ENCODE assay signal across 12 cellular contexts in genomic region chr14:103698380-103699260, GRCh38. TPM values are rescaled to one million over a fixed set of nuclear protein-coding genes. Genes with fewer than 3 reads are reported as not detected.
DNase-seq lines count a peak whose midpoint lies in the region; ATAC-seq and TF ChIP-seq lines count a peak whose summit lies in the region.
"Had no signal": no experiment of that assay in that cellular context is flagged by ENCODE, and none has a peak within 500 bp of the region (broad histone marks: within the 10 kb centered on the region; RNA-seq: fewer than 3 reads in every experiment).

No MANE protein-coding gene starts in this region.

- peak overlapping the region; percentile 64 for H3K27ac ChIP-seq in BLaER1
- peak overlapping the region in 55 of 59 donors; percentile 13 to 96 (median 90) for H3K27ac ChIP-seq in dorsolateral prefrontal cortex
- H3K27ac ChIP-seq: neutrophil had no signal

- ATAC-seq in naive B cell (ENCODE audit: low read depth in 2 of 2) (peak; percentile 48 to 54), GM21423 (IDR thresholded peaks at IDR 0.05; ENCODE audit: unreplicated experiment) (no peak), HG03565 (IDR thresholded peaks at IDR 0.05; ENCODE audit: unreplicated experiment) (no peak)

- TF ChIP-seq CTCF in LNCaP clone FGC (IDR thresholded peaks at IDR 0.05; ENCODE audit: control insufficient read depth, extremely low read depth, insufficient read depth): no peak
- TF ChIP-seq CTCF in dorsolateral prefrontal cortex (IDR thresholded peaks at IDR 0.05 in 54 of 56, conservative IDR thresholded peaks at IDR 0.05 in 2 of 56; ENCODE audit: low read depth in 1 of 56, partially characterized antibody in 56 of 56): no peak

- H3K4me3 ChIP-seq in BLaER1 (no peak overlapping the region), LNCaP clone FGC (ENCODE audit: low read depth, low read length) (no peak overlapping the region), dorsolateral prefrontal cortex (no peak overlapping the region)

- peak overlapping the region; percentile 5; the same call in 1 of the 2 replicates for H3K4me2 ChIP-seq in BLaER1

- peak overlapping the region in 2 of 6 donors; percentile 19 to 41 for H3K27ac Mint-ChIP-seq in naive B cell

- peak overlapping the region in 1 of 8 donors; percentile 37 for H3K4me3 Mint-ChIP-seq in naive B cell

- peaks cover 99% of the 10 kb centered on the region for H4K20me1 ChIP-seq in BLaER1

- H3K27me3 Mint-ChIP-seq in naive B cell: no peaks in the 10 kb centered on the region

- no peaks in the 10 kb centered on the region for H3K27me3 ChIP-seq in BLaER1
- no peaks in the 10 kb centered on the region for H3K27me3 ChIP-seq in dorsolateral prefrontal cortex
- H3K27me3 ChIP-seq: neutrophil had no signal

- no peaks in the 10 kb centered on the region for H3K9me3 ChIP-seq in BLaER1
- H3K9me3 ChIP-seq: neutrophil had no signal

- peaks cover 86% of the 10 kb centered on the region for H3K4me1 ChIP-seq in BLaER1

- no peaks in the 10 kb centered on the region for H3K36me3 Mint-ChIP-seq in naive B cell

- intact Hi-C loops in dorsolateral prefrontal cortex (cut with DNase I): no loop called here

- H3K36me3 ChIP-seq in BLaER1: peaks cover 82% of the 10 kb centered on the region

- no peaks in the 10 kb centered on the region for H3K9me3 Mint-ChIP-seq in naive B cell

- H3K9ac ChIP-seq in BLaER1: peak overlapping the region; percentile 38

- peaks cover 37 to 72% (median 62%) of the 10 kb centered on the region in 3 donors for H3K4me1 Mint-ChIP-seq in naive B cell

- DNase-seq in LNCaP clone FGC (ENCODE audit: low read depth) (peak; percentile 94), dorsolateral prefrontal cortex (peak in 3 of 10 donors; percentile 31 to 38 (median 36)), naive B cell (peak; percentile 24), inferior parietal cortex (ENCODE audit: extremely low spot score) (no peak), NCI-H1436 (lab: John Stamatoyannopoulos, UW) (no peak)
- DNase-seq: activated CD4-positive, alpha-beta T cell treated with anti-CD3 and anti-CD28 coated beads, Interleukin-2, amount 50 U/mL, for 1 hour; anterior cingulate cortex; NCI-H82 had no signal

RNA-seq across cellular contexts. Expression of gene XRCC3, which starts 16.6 kb away (rescaled TPM):
- total RNA-seq in dorsolateral prefrontal cortex: 10 to 100 TPM in 58 of 120 experiments, 1 to 10 TPM in 62; 4.7 to 19.1 (median 9.9) TPM
- polyA plus RNA-seq in naive B cell (ENCODE audit: low read depth in 6 of 6): 1 to 10 TPM; 2.9 to 7.5 (median 5.7) TPM

RNA-seq across cellular contexts. Expression of gene ZFYVE21, which starts 17.0 kb away (rescaled TPM):
- 100 to 1,000 TPM in 87 of 120 experiments, 10 to 100 TPM in 33; 71.0 to 188 (median 111) TPM for total RNA-seq in dorsolateral prefrontal cortex
- 10 to 100 TPM in 1 of 6 donors, 1 to 10 TPM in 5; 4.8 to 10.5 (median 6.7) TPM for polyA plus RNA-seq in naive B cell (ENCODE audit: low read depth in 6 of 6)

Comparison
In these comparisons a context has a peak if more than half of its experiments do, and no peak if none do; other contexts are left out.
1. DNase-seq: peak in LNCaP clone FGC (single experiment) and naive B cell (single experiment); none in inferior parietal cortex (single experiment) and NCI-H1436 (single experiment).
2. ATAC-seq: peak in naive B cell (2 of 2); none in GM21423 (single experiment) and HG03565 (single experiment).